ENCODE assay signal across 9 cellular contexts in genomic region chr2:219160186-219161017, GRCh38. TPM values are rescaled to one million over a fixed set of nuclear protein-coding genes. Genes with fewer than 3 reads are reported as not detected.
DNase-seq lines count a peak whose midpoint lies in the region; ATAC-seq, FAIRE-seq and TF ChIP-seq lines count a peak whose summit lies in the region.
"Had no signal": no experiment of that assay in that cellular context is flagged by ENCODE, and none has a peak within 500 bp of the region (broad histone marks: within the 10 kb centered on the region; RNA-seq: fewer than 3 reads in every experiment).

Gene NHEJ1 (minus strand): TSS chr2:219160815. CDS start chr2:219158362, 2,453 bp downstream.

- no peaks in the 10 kb centered on the region for H3K9me1 ChIP-seq in keratinocyte (ENCODE audit: control insufficient read depth, extremely low read depth, insufficient read depth, low read length)

- peak; percentile 96 for DNase-seq in AG08396 (ENCODE audit: low spot score)
- peak; percentile 76 for DNase-seq in NCI-H226
- peak; percentile 96 for DNase-seq in activated B cell treated with CpG ODN at 0.5 μM for 24 hours
- peak; percentile 91 for DNase-seq in central memory CD4-positive, alpha-beta T cell
- DNase-seq in keratinocyte (ENCODE audit: low read depth, low spot score), result peak; percentile 70
- DNase-seq in stimulated activated CD4-positive, alpha-beta T cell treated with anti-CD3 and anti-CD28 coated beads, Interleukin-15, amount 100 ng/mL, for 1 hour (ENCODE audit: low read depth in 1 of 2, low spot score in 1 of 2), result peak; percentile 87 to 90

- peak; percentile 77 for ATAC-seq in GM18873 (IDR thresholded peaks at IDR 0.05; ENCODE audit: low FRiP score, unreplicated experiment)
- peak; percentile 83 for ATAC-seq in HG03139 (IDR thresholded peaks at IDR 0.05; ENCODE audit: unreplicated experiment)
- peak; percentile 87 for ATAC-seq in activated B cell treated with CpG ODN at 0.5 μM for 24 hours (ENCODE audit: low read depth)

- peaks cover 27% of the 10 kb centered on the region for H3K36me3 Mint-ChIP-seq in activated B cell treated with CpG ODN at 0.5 μM for 24 hours (ENCODE audit: low read depth)

- peak within 1 kb of the TSS; percentile 95 for H3K4me2 ChIP-seq in keratinocyte (ENCODE audit: control insufficient read depth, extremely low read depth, insufficient read depth, low read depth, low read length)

- peak within 1 kb of the TSS; percentile 66 for H3K27ac ChIP-seq in keratinocyte (ENCODE audit: control insufficient read depth, insufficient read depth, low read length)

- no peaks in the 10 kb centered on the region for H3K27me3 Mint-ChIP-seq in activated B cell treated with CpG ODN at 0.5 μM for 24 hours

- H3K4me3 Mint-ChIP-seq in activated B cell treated with CpG ODN at 0.5 μM for 24 hours, result peak within 1 kb of the TSS; percentile 96

- peaks cover 16% of the 10 kb centered on the region for H3K4me1 Mint-ChIP-seq in activated B cell treated with CpG ODN at 0.5 μM for 24 hours

- peak within 1 kb of the TSS; percentile 82 for H3K9ac ChIP-seq in keratinocyte (ENCODE audit: control insufficient read depth, extremely low read depth, insufficient read depth, low read length)

- H3K27me3 ChIP-seq in keratinocyte (ENCODE audit: control insufficient read depth, extremely low read depth, insufficient read depth, low read length), result no peaks in the 10 kb centered on the region

- dilution Hi-C loops in keratinocyte (cut with MboI; ENCODE audit: extremely low pct_ligation_motif_present, low sequenced_read_pairs), result no loop called here

- peaks cover 3% of the 10 kb centered on the region in 2 experiments for H3K36me3 ChIP-seq in keratinocyte (ENCODE audit: control insufficient read depth in 2 of 2, extremely low read depth in 1 of 2, insufficient read depth in 2 of 2, low read length in 2 of 2)

- peaks cover 8% of the 10 kb centered on the region for H3K4me1 ChIP-seq in keratinocyte (ENCODE audit: control insufficient read depth, extremely low read depth, insufficient read depth, low read length)

- CTCF ChIA-PET in activated B cell treated with CpG ODN at 0.5 μM for 24 hours (lab: Charles Lee), result interaction anchor here (0.6 to 8.3 kb wide), 13 partner anchors 10 to 369 kb away, joined by 3 to 53 read pairs (median 6); partner anchors contain the start of genes CNPPD1, IHH and SLC23A3

- H3K9me3 Mint-ChIP-seq in activated B cell treated with CpG ODN at 0.5 μM for 24 hours, result no peaks in the 10 kb centered on the region

- no peaks in the 10 kb centered on the region for H3K9me3 ChIP-seq in keratinocyte (ENCODE audit: control insufficient read depth, low read depth, low read length)

- intact Hi-C loops in activated B cell treated with CpG ODN at 0.5 μM for 24 hours (cut with micrococcal nuclease), result loop anchor here (1.0 to 5.0 kb wide), 17 partner anchors 11 to 449 kb away; partner anchors contain the start of genes ABCB6, ANKZF1, ATG9A and CNPPD1

- POLR2A ChIA-PET in activated B cell treated with CpG ODN at 0.5 μM for 24 hours (lab: Charles Lee), result interaction anchor here (0.6 to 2.6 kb wide), 15 partner anchors 15 to 381 kb away, joined by 3 to 11 read pairs (median 4); partner anchors contain the start of genes ABCB6, CNPPD1, DNPEP and ZFAND2B

- peak within 1 kb of the TSS; percentile 56 to 75 (median 74) for H3K4me3 ChIP-seq in keratinocyte (ENCODE audit: control insufficient read depth in 2 of 3, extremely low read depth in 1 of 3, insufficient read depth in 2 of 3, low read depth in 1 of 3, low read length in 3 of 3)

- TF ChIP-seq CTCF in activated B cell treated with CpG ODN at 0.5 μM for 24 hours (IDR thresholded peaks at IDR 0.05) (peak; percentile 42), keratinocyte (optimal IDR thresholded peaks at IDR 0.05 in 1 of 3, IDR thresholded peaks at IDR 0.05 in 1 of 3, conservative IDR thresholded peaks at IDR 0.05 in 1 of 3; ENCODE audit: extremely low read depth in 1 of 3, insufficient read depth in 2 of 3, low read length in 3 of 3) (peak; percentile 85 to 99 (median 90))

- peak within 1 kb of the TSS; percentile 98 for H3K27ac Mint-ChIP-seq in activated B cell treated with CpG ODN at 0.5 μM for 24 hours

- no peak for FAIRE-seq in keratinocyte (lab: Jason Lieb, UNC)
- FAIRE-seq: endometrium had no signal

- no peaks in the 10 kb centered on the region for H4K20me1 ChIP-seq in keratinocyte (ENCODE audit: control insufficient read depth, extremely low read depth, insufficient read depth, low read length)

- H2AFZ ChIP-seq in keratinocyte (ENCODE audit: control insufficient read depth, low read length), result peak within 1 kb of the TSS; percentile 95

- no peaks in the 10 kb centered on the region for H3K79me2 ChIP-seq in keratinocyte (ENCODE audit: control insufficient read depth, insufficient read depth, low read length)

RNA-seq across cellular contexts. Expression of gene NHEJ1, which starts in this region (rescaled TPM):
- total RNA-seq in activated B cell treated with CpG ODN at 0.5 μM for 24 hours, result 19.1 and 25.0 TPM in 2 replicates
- polyA plus RNA-seq in keratinocyte, result 11.0 to 16.0 TPM (median 13.1 TPM) in 3 replicates
- polyA plus RNA-seq in keratinocyte (2011; ENCODE audit: low read depth), result 7.3 TPM
- polyA plus RNA-seq in keratinocyte (2011; cell fraction: cytosol; rRNA removed), result 9.3 and 14.3 TPM in 2 replicates
- 12.0 and 15.2 TPM in 2 replicates for polyA plus RNA-seq in keratinocyte (2011; cell fraction: nucleus; rRNA removed)
- polyA plus RNA-seq in keratinocyte (2012; ENCODE audit: low replicate concordance), result 8.2 and 8.3 TPM in 2 replicates
- polyA minus RNA-seq in keratinocyte, result 20.1 to 37.8 TPM (median 22.2 TPM) in 3 replicates
- polyA minus RNA-seq in keratinocyte (2011; cell fraction: cytosol; rRNA and poly(A)+ RNA removed), result 8.6 TPM
- 4.3 and 12.3 TPM in 2 replicates for polyA minus RNA-seq in keratinocyte (2011; cell fraction: nucleus; rRNA and poly(A)+ RNA removed)

Comparison
In these comparisons a context has a peak if more than half of its experiments do, and no peak if none do; other contexts are left out.
1. Peak in every context shown above with its lines: DNase-seq, ATAC-seq, H3K4me3 ChIP-seq and H3K27ac ChIP-seq.